In the genomic region with DNA sequence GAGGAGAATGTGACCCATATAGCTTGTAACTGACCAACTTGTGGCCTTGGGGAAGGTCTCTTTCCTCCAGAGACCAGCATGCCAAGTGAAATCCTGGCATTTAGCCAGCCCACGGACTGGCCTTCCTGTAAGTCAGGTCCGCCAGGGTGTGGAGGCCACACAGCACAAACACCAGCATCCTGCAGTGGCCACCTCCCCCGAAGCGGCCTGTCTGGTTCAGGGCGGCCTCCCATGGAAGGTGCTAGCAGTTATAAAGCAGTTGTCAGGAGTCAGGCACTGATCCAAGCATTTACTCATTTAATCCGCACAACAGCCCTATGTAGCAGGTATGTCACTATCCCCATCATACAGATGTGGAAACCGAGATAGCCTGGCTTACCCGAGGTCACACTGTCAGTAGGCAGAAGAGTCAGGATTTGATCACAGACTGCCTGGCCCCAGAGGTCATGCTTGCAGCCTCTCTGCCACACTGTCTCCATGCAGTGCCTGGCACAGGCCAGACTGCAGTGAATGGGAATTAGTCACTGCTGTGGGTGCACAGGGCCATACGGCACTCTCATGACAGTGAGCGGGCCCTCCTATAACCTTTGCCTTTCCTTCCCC, we compare ENCODE assay signal across 10 cellular contexts. TPM values are rescaled to one million over a fixed set of nuclear protein-coding genes. Genes with fewer than 3 reads are reported as not detected.
A peak's percentile ranks its signal among the peaks of the same experiment; 100 is the strongest.
DNase-seq lines count a peak whose midpoint lies in the region; ATAC-seq, FAIRE-seq and TF ChIP-seq lines count a peak whose summit lies in the region.
"Had no signal": no experiment of that assay in that cellular context is flagged by ENCODE, and none has a peak within 500 bp of the region (broad histone marks: within the 10 kb centered on the region; RNA-seq: fewer than 3 reads in every experiment).

No MANE protein-coding gene starts in this region.

- H3K36me3 ChIP-seq in lower lobe of right lung (peaks cover 100% of the 10 kb centered on the region), transverse colon (peaks cover 0 to 63% (median 24%) of the 10 kb centered on the region in 4 donors)
- peaks cover 96% of the 10 kb centered on the region for H3K36me3 ChIP-seq in effector memory CD4-positive, alpha-beta T cell (ENCODE audit: control insufficient read depth, insufficient read depth, low read length)

- TF ChIP-seq EP300 in transverse colon (IDR thresholded peaks at IDR 0.05; ENCODE audit: low read depth): no peak

- H3K4me3 ChIP-seq in dorsolateral prefrontal cortex (no peak overlapping the region), lower lobe of right lung (no peak overlapping the region), transverse colon (no peak overlapping the region)
- no peak overlapping the region for H3K4me3 ChIP-seq in effector memory CD4-positive, alpha-beta T cell (ENCODE audit: insufficient read depth, low read depth, low read length, poor library complexity, severe bottlenecking)

- intact Hi-C loops in dorsolateral prefrontal cortex (cut with DNase I) (no loop called here), lower lobe of right lung (cut with DNase I) (no loop called here), transverse colon (cut with DNase I; ENCODE audit: low total_unique reads) (no loop called here)

- peaks cover 69% of the 10 kb centered on the region for H3K4me1 ChIP-seq in lower lobe of right lung
- H3K4me1 ChIP-seq in transverse colon: peaks cover 13 to 24% (median 20%) of the 10 kb centered on the region in 4 donors
- no peaks in the 10 kb centered on the region for H3K4me1 ChIP-seq in effector memory CD4-positive, alpha-beta T cell (ENCODE audit: control insufficient read depth, insufficient read depth, low read length, poor library complexity, severe bottlenecking)

- WGBS in transverse colon (ENCODE audit: low coverage in 1 of 2), 2 donors: 64% methylated on average over 10 of the region's 10 CpGs; no CpG with 5 or more reads in 1 of the 2 donors

- peak overlapping the region; percentile 51 to 99 (median 89) for H3K27ac ChIP-seq in dorsolateral prefrontal cortex
- H3K27ac ChIP-seq in lower lobe of right lung: peak overlapping the region; percentile 47
- H3K27ac ChIP-seq in transverse colon: peak overlapping the region; percentile 43 to 82 (median 78)
- H3K27ac ChIP-seq in effector memory CD4-positive, alpha-beta T cell (ENCODE audit: insufficient read depth, low read length, poor library complexity, severe bottlenecking): no peak overlapping the region

- peak; percentile 91 for DNase-seq in RCC 7860 (ENCODE audit: low spot score)
- no peak for DNase-seq in dorsolateral prefrontal cortex
- peak; percentile 74 for DNase-seq in lower lobe of right lung
- DNase-seq in transverse colon: no peak
- DNase-seq in HEK293T (ENCODE audit: extremely low spot score): no peak
- no peak for DNase-seq in effector memory CD4-positive, alpha-beta T cell
- DNase-seq: effector CD4-positive, alpha-beta T cell; NCI-H187 had no signal

- no peak for TF ChIP-seq POLR2A in transverse colon (IDR thresholded peaks at IDR 0.05)

- in situ Hi-C loops in transverse colon (cut with MboI; ENCODE audit: low pct_ligation_motif_present in 1 of 4, low pct_unique_long_range_greater_than_20kb in 1 of 4, low sequenced_read_pairs in 3 of 4): no loop called here

- TF ChIP-seq CTCF in dorsolateral prefrontal cortex (IDR thresholded peaks at IDR 0.05 in 54 of 56, conservative IDR thresholded peaks at IDR 0.05 in 2 of 56; ENCODE audit: low read depth in 1 of 56, partially characterized antibody in 56 of 56) (no peak), lower lobe of right lung (IDR thresholded peaks at IDR 0.05) (no peak), transverse colon (IDR thresholded peaks at IDR 0.05) (no peak)

- H3K9me3 ChIP-seq in lower lobe of right lung (no peaks in the 10 kb centered on the region), transverse colon (no peaks in the 10 kb centered on the region)
- H3K9me3 ChIP-seq in effector memory CD4-positive, alpha-beta T cell (ENCODE audit: control insufficient read depth, low read length): no peaks in the 10 kb centered on the region

- CTCF ChIA-PET in HEK293T (lab: Yijun Ruan, JAX): no interaction called here

- POLR2A ChIA-PET in HEK293T (lab: Yijun Ruan, JAX): no interaction called here

- no peaks in the 10 kb centered on the region for H3K27me3 ChIP-seq in dorsolateral prefrontal cortex
- no peaks in the 10 kb centered on the region for H3K27me3 ChIP-seq in lower lobe of right lung (ENCODE audit: low read depth)
- H3K27me3 ChIP-seq in transverse colon: no peaks in the 10 kb centered on the region
- H3K27me3 ChIP-seq in effector memory CD4-positive, alpha-beta T cell (replicated peaks; ENCODE audit: control insufficient read depth, insufficient read depth, low read length, poor library complexity, severe bottlenecking): no peaks in the 10 kb centered on the region

- FAIRE-seq in RCC 7860 (lab: Jason Lieb, UNC): peak; percentile 85

- ATAC-seq in lower lobe of right lung (peak; percentile 16 to 38), HG02852 (IDR thresholded peaks at IDR 0.05; ENCODE audit: unreplicated experiment) (no peak)

TF ChIP-seq in HEK293T, 16 proteins besides CTCF, POLR2A, EP300 and RAD21:
- TF ChIP-seq FOXA1 (IDR thresholded peaks at IDR 0.05): no peak
- TF ChIP-seq FOXK2 (IDR thresholded peaks at IDR 0.05): no peak
- no peak for TF ChIP-seq TARDBP (IDR thresholded peaks at IDR 0.05)
- no peak for TF ChIP-seq BHLHE40 (IDR thresholded peaks at IDR 0.05; ENCODE audit: borderline replicate concordance)
- TF ChIP-seq ELF4 (IDR thresholded peaks at IDR 0.05): no peak
- TF ChIP-seq CTBP1 (IDR thresholded peaks at IDR 0.05; ENCODE audit: borderline replicate concordance): no peak
- no peak for TF ChIP-seq HDGF (IDR thresholded peaks at IDR 0.05; ENCODE audit: borderline replicate concordance)
- TF ChIP-seq LEF1 (IDR thresholded peaks at IDR 0.05; ENCODE audit: borderline replicate concordance): no peak
- no peak for TF ChIP-seq L3MBTL2 (conservative IDR thresholded peaks at IDR 0.05)
- no peak for TF ChIP-seq SP1 (IDR thresholded peaks at IDR 0.05)
- no peak for TF ChIP-seq ZNF384 (IDR thresholded peaks at IDR 0.05)
- no peak for TF ChIP-seq FOXM1 (IDR thresholded peaks at IDR 0.05; ENCODE audit: borderline replicate concordance)

RNA-seq across cellular contexts. Expression of a gene that starts 36.7 kb away (rescaled TPM):
- 1 to 10 TPM in 55 of 120 experiments, under 1 TPM in 32, not detected in 33; 0.19 to 3.0 (median 1.2) TPM for total RNA-seq in dorsolateral prefrontal cortex
- total RNA-seq in lower lobe of right lung: 18.2 TPM
- total RNA-seq in transverse colon: 10 to 100 TPM in 2 of 4 donors, 1 to 10 TPM in 1, not detected in 1; 2.6 to 44.8 (median 14.4) TPM
- total RNA-seq: SK-MEL-5 had no signal

Comparison
In these comparisons a context has a peak if more than half of its experiments do, and no peak if none do; other contexts are left out.
1. DNase-seq: peak in RCC 7860 (single experiment) and lower lobe of right lung (single experiment); none in dorsolateral prefrontal cortex (0 of 10), transverse colon (single experiment), HEK293T (single experiment) and effector memory CD4-positive, alpha-beta T cell (0 of 3).